13 cellular contexts compared by ENCODE assay signal in genomic region chr16:1469693-1470201, GRCh38. TPM values are rescaled to one million over a fixed set of nuclear protein-coding genes. Genes with fewer than 3 reads are reported as not detected.
DNase-seq lines count a peak whose midpoint lies in the region; ATAC-seq and TF ChIP-seq lines count a peak whose summit lies in the region.
"Had no signal": no experiment of that assay in that cellular context is flagged by ENCODE, and none has a peak within 500 bp of the region (broad histone marks: within the 10 kb centered on the region; RNA-seq: fewer than 3 reads in every experiment).

No MANE protein-coding gene starts in this region.

- DNase-seq in GF-D8 (lab: John Stamatoyannopoulos, UW): peak; percentile 89
- DNase-seq in Kasumi-1 (lab: John Stamatoyannopoulos, UW): peak; percentile 53 to 59
- DNase-seq in colonic mucosa: no peak
- DNase-seq in NCI-H1105 (lab: John Stamatoyannopoulos, UW): no peak
- no peak for DNase-seq in cardiac septum (ENCODE audit: low spot score)
- DNase-seq: activated CD4-positive, alpha-beta T cell treated with anti-CD3 and anti-CD28 coated beads, Interleukin-2, amount 50 U/mL, for 48 hours; effector CD8-positive, alpha-beta T cell; NCI-H1092; NCI-H69 had no signal

- intact Hi-C loops in colonic mucosa (cut with DNase I): no loop called here
- intact Hi-C loops in cardiac septum (cut with DNase I): no loop called here

- H3K36me3 ChIP-seq in colonic mucosa: no peaks in the 10 kb centered on the region
- peaks cover 5% of the 10 kb centered on the region for H3K36me3 ChIP-seq in neutrophil

- H3K27ac ChIP-seq in colonic mucosa (peak overlapping the region; percentile 41), neutrophil (peak overlapping the region; percentile 86)
- H3K27ac ChIP-seq: SK-N-MC had no signal

- ATAC-seq in HG03432 (IDR thresholded peaks at IDR 0.05; ENCODE audit: unreplicated experiment): no peak

- H3K9me3 ChIP-seq in colonic mucosa: no peaks in the 10 kb centered on the region
- H3K9me3 ChIP-seq in neutrophil: no peaks in the 10 kb centered on the region

- no peak overlapping the region for H3K4me3 ChIP-seq in colonic mucosa
- H3K4me3 ChIP-seq in neutrophil (ENCODE audit: low read depth in 1 of 2, low read length in 1 of 2): peak overlapping the region; percentile 62 to 65
- H3K4me3 ChIP-seq: SK-N-MC had no signal

- TF ChIP-seq CTCF in colonic mucosa (IDR thresholded peaks at IDR 0.05) (no peak), neutrophil (IDR thresholded peaks at IDR 0.05) (no peak)

- H3K9ac ChIP-seq in colonic mucosa (ENCODE audit: low read depth in 2 of 2, low read length in 2 of 2): peak overlapping the region in 1 of 2 donors; percentile 40

- peaks cover 6% of the 10 kb centered on the region for H3K4me1 ChIP-seq in colonic mucosa
- H3K4me1 ChIP-seq in neutrophil (ENCODE audit: control insufficient read depth in 1 of 2, insufficient read depth in 1 of 2, low read depth in 1 of 2, low read length in 1 of 2): peaks cover 44 to 52% of the 10 kb centered on the region in 2 experiments

- H3K27me3 ChIP-seq in colonic mucosa (no peaks in the 10 kb centered on the region), neutrophil (no peaks in the 10 kb centered on the region)

RNA-seq across cellular contexts. Expression of gene CLCN7, which starts 5.1 kb away (rescaled TPM):
- total RNA-seq in colonic mucosa (10 to 100 TPM; 42.4 to 61.5 TPM), cardiac septum (39.8 TPM)

RNA-seq across cellular contexts. Expression of gene PTX4, which starts 19.0 kb away (rescaled TPM):
- total RNA-seq in colonic mucosa: not detected
- not detected for total RNA-seq in cardiac septum
- total RNA-seq: mesothelial cell of epicardium had no signal

RNA-seq across cellular contexts. Expression of gene TELO2, which starts 23.4 kb away (rescaled TPM):
- total RNA-seq in colonic mucosa (10 to 100 TPM; 18.4 to 76.0 TPM), cardiac septum (17.7 TPM)

RNA-seq across cellular contexts. Expression of gene CCDC154, which starts 25.4 kb away (rescaled TPM):
- total RNA-seq in colonic mucosa (1 to 10 TPM in 1 of 2 donors, under 1 TPM in 1; 0.56 to 1.6 TPM), cardiac septum (0.94 TPM)

RNA-seq across cellular contexts. Expression of gene PERCC1, which starts 38.9 kb away (rescaled TPM):
- total RNA-seq in colonic mucosa (under 1 TPM; 0.27 TPM), cardiac septum (not detected)
- total RNA-seq: mesothelial cell of epicardium had no signal

Comparison
In these comparisons a context has a peak if more than half of its experiments do, and no peak if none do; other contexts are left out.
1. DNase-seq: peak in GF-D8 (single experiment) and Kasumi-1 (2 of 2); none in colonic mucosa (single experiment), NCI-H1105 (single experiment) and cardiac septum (single experiment).